Comparison of ENCODE assay signal across 7 cellular contexts in genomic region chr4:70703695-70704332, GRCh38. TPM values are rescaled to one million over a fixed set of nuclear protein-coding genes. Genes with fewer than 3 reads are reported as not detected.
DNase-seq lines count a peak whose midpoint lies in the region; ATAC-seq and TF ChIP-seq lines count a peak whose summit lies in the region.

No MANE protein-coding gene starts in this region.

- H3K27ac ChIP-seq in MM.1S (ENCODE audit: low read length) (peak overlapping the region; percentile 55; the same call in 1 of the 2 replicates), WERI-Rb-1 (peak overlapping the region; percentile 98), osteoblast (ENCODE audit: low read depth, low read length) (peak overlapping the region; percentile 90)

- ATAC-seq in HG03175 (IDR thresholded peaks at IDR 0.05; ENCODE audit: unreplicated experiment) = no peak

- H3K4me2 ChIP-seq in MM.1S (ENCODE audit: low read depth, low read length) = peak overlapping the region; percentile 77
- peak overlapping the region; percentile 96 for H3K4me2 ChIP-seq in osteoblast (ENCODE audit: insufficient read depth, low read length)

- peaks cover 37% of the 10 kb centered on the region for H3K79me2 ChIP-seq in MM.1S (ENCODE audit: low read length)
- H3K79me2 ChIP-seq in osteoblast (ENCODE audit: insufficient read depth, low read length) = peaks cover 25% of the 10 kb centered on the region

- TF ChIP-seq CTCF in GM10266 (IDR thresholded peaks at IDR 0.05; ENCODE audit: control insufficient read depth, insufficient read depth, low read depth, missing control alignments) (no peak), MM.1S (IDR thresholded peaks at IDR 0.05; ENCODE audit: low read length) (no peak), WERI-Rb-1 (IDR thresholded peaks at IDR 0.05; ENCODE audit: low read depth, low read length) (no peak), fibroblast of the aortic adventitia (IDR thresholded peaks at IDR 0.05; ENCODE audit: insufficient read depth, low read length) (no peak), osteoblast (IDR thresholded peaks at IDR 0.05; ENCODE audit: extremely low read depth, low read depth, low read length) (no peak)

- H3K4me1 ChIP-seq in MM.1S (ENCODE audit: low read length) = peaks cover 10% of the 10 kb centered on the region; the same call in 1 of the 2 replicates
- peaks cover 21% of the 10 kb centered on the region for H3K4me1 ChIP-seq in osteoblast (ENCODE audit: insufficient read depth, low read length)

- H4K20me1 ChIP-seq in MM.1S (ENCODE audit: insufficient read depth, low read length) (no peaks in the 10 kb centered on the region), osteoblast (ENCODE audit: insufficient read depth, low read length) (peaks cover 3% of the 10 kb centered on the region)

- peak; percentile 42 for DNase-seq in GM10266 (ENCODE audit: extremely low spot score)
- no peak for DNase-seq in MM.1S
- DNase-seq in WERI-Rb-1 = peak; percentile 25
- DNase-seq in fibroblast of the aortic adventitia (ENCODE audit: low read depth) = peak; percentile 68
- DNase-seq in osteoblast (ENCODE audit: insufficient read length, low spot score, missing footprints) = peak; percentile 71
- DNase-seq in NCI-H128 (lab: John Stamatoyannopoulos, UW; ENCODE audit: unreplicated experiment) = no peak

- H2AFZ ChIP-seq in MM.1S (ENCODE audit: low read length) (peak overlapping the region; percentile 79), osteoblast (ENCODE audit: low read length) (peak overlapping the region; percentile 80)

- H3K4me3 ChIP-seq in MM.1S (ENCODE audit: low read length) (peak overlapping the region; percentile 75), WERI-Rb-1 (ENCODE audit: low read depth, low read length) (peak overlapping the region; percentile 57), fibroblast of the aortic adventitia (ENCODE audit: low read depth, low read length) (peak overlapping the region; percentile 81), osteoblast (ENCODE audit: insufficient read depth, low read length) (peak overlapping the region; percentile 79)

- H3K27me3 ChIP-seq in MM.1S (replicated peaks; ENCODE audit: insufficient read depth, low read length) = no peaks in the 10 kb centered on the region
- H3K27me3 ChIP-seq in WERI-Rb-1 (ENCODE audit: insufficient read depth, low read depth, severe bottlenecking) = no peaks in the 10 kb centered on the region
- H3K27me3 ChIP-seq in osteoblast (ENCODE audit: insufficient read depth, low read length) = no peaks in the 10 kb centered on the region

- peak overlapping the region; percentile 48; the same call in 1 of the 2 replicates for H3K9ac ChIP-seq in MM.1S (ENCODE audit: low read length)

- H3K36me3 ChIP-seq in MM.1S (replicated peaks; ENCODE audit: insufficient read depth, low read length) = no peaks in the 10 kb centered on the region
- H3K36me3 ChIP-seq in WERI-Rb-1 = no peaks in the 10 kb centered on the region
- H3K36me3 ChIP-seq in osteoblast (ENCODE audit: insufficient read depth, low read length) = no peaks in the 10 kb centered on the region

- H3F3A ChIP-seq in MM.1S (ENCODE audit: insufficient read depth, low read length) = peaks cover 23% of the 10 kb centered on the region

- H3K9me2 ChIP-seq in MM.1S (replicated peaks; ENCODE audit: insufficient read depth, low read length) = no peaks in the 10 kb centered on the region

- H3K9me3 ChIP-seq in MM.1S (replicated peaks; ENCODE audit: insufficient read depth, low read length) (no peaks in the 10 kb centered on the region), WERI-Rb-1 (ENCODE audit: severe bottlenecking) (no peaks in the 10 kb centered on the region), osteoblast (ENCODE audit: low read depth, low read length) (no peaks in the 10 kb centered on the region)

RNA-seq across cellular contexts. Expression of gene UTP3, which starts 15.5 kb away (rescaled TPM):
- total RNA-seq in fibroblast of the aortic adventitia (ENCODE audit: low replicate concordance) (22.5 and 30.6 TPM in 2 replicates), osteoblast (14.5 and 15.0 TPM in 2 replicates)

RNA-seq across cellular contexts. Expression of gene RUFY3, which starts 17.9 kb away (rescaled TPM):
- total RNA-seq in fibroblast of the aortic adventitia (ENCODE audit: low replicate concordance) (64.8 and 116 TPM in 2 replicates), osteoblast (82.5 and 90.2 TPM in 2 replicates)

RNA-seq across cellular contexts. Expression of gene JCHAIN, which starts 37.5 kb away (rescaled TPM):
- total RNA-seq in fibroblast of the aortic adventitia (ENCODE audit: low replicate concordance) = 0.99 and 18.2 TPM in 2 replicates
- total RNA-seq in osteoblast = 2.2 and 2.9 TPM in 2 replicates

Comparison
In these comparisons a context has a peak if more than half of its experiments do, and no peak if none do; other contexts are left out.
1. DNase-seq: peak in GM10266 (single experiment), WERI-Rb-1 (single experiment), fibroblast of the aortic adventitia (single experiment) and osteoblast (single experiment); none in MM.1S (single experiment) and NCI-H128 (single experiment).
2. Peak in every context shown above with its lines, with median percentiles within 50 percentile points of each other: H3K27ac ChIP-seq and H3K4me3 ChIP-seq.